In genomic region chr13:113980489-113981064, GRCh38 we compare ENCODE assay signal across 12 cellular contexts. TPM values are rescaled to one million over a fixed set of nuclear protein-coding genes. Genes with fewer than 3 reads are reported as not detected.
DNase-seq lines count a peak whose midpoint lies in the region; ATAC-seq lines count a peak whose summit lies in the region.
"Had no signal": no experiment of that assay in that cellular context is flagged by ENCODE, and none has a peak within 500 bp of the region (broad histone marks: within the 10 kb centered on the region; RNA-seq: fewer than 3 reads in every experiment).

No MANE protein-coding gene starts in this region.

- intact Hi-C loops in left cardiac atrium (cut with DNase I): no loop called here
- intact Hi-C loops in sciatic nerve (cut with DNase I): no loop called here

- DNase-seq in NCI-H1417 (lab: John Stamatoyannopoulos, UW): peak in 2 of 3 experiments; percentile 28 to 52
- no peak for DNase-seq in NCI-H1417 treated with DMSO at 0.1 percent for 48 hours (lab: John Stamatoyannopoulos, UW)
- DNase-seq in NCI-H345 treated with DMSO at 0.1 percent for 48 hours (lab: John Stamatoyannopoulos, UW; ENCODE audit: unreplicated experiment): peak; percentile 29
- peak; percentile 17 for DNase-seq in left cardiac atrium
- DNase-seq in sciatic nerve (ENCODE audit: low spot score): peak; percentile 50
- DNase-seq in NCI-H146 treated with DMSO at 0.1 percent for 48 hours (lab: John Stamatoyannopoulos, UW; ENCODE audit: unreplicated experiment): no peak
- no peak for DNase-seq in cerebellar nuclear complex (lab: John Stamatoyannopoulos, UW)
- DNase-seq: islet precursor cell, WERI-Rb-1 had no signal

- ATAC-seq in left cardiac atrium: peak; percentile 10 to 11
- ATAC-seq in sciatic nerve: peak; percentile 14
- ATAC-seq in HG02840 (IDR thresholded peaks at IDR 0.05; ENCODE audit: low FRiP score, unreplicated experiment): no peak

RNA-seq across cellular contexts. Expression of gene C13orf46, which starts 6.7 kb away (rescaled TPM):
- total RNA-seq in left cardiac atrium: 1 to 10 TPM in 1 of 2 donors, under 1 TPM in 1; 0.65 to 1.4 TPM
- total RNA-seq in sciatic nerve: 3.6 TPM
- total RNA-seq: epithelial cell of proximal tubule, myocyte had no signal

Comparison
In these comparisons a context has a peak if more than half of its experiments do, and no peak if none do; other contexts are left out.
1. DNase-seq: peak in NCI-H1417 (2 of 3), NCI-H345 treated with DMSO at 0.1 percent for 48 hours (single experiment), left cardiac atrium (single experiment) and sciatic nerve (single experiment); none in NCI-H1417 treated with DMSO at 0.1 percent for 48 hours (single experiment), NCI-H146 treated with DMSO at 0.1 percent for 48 hours (single experiment) and cerebellar nuclear complex (0 of 2).